Comparison of ENCODE assay signal across 1 cellular context in genomic region chr17:5486206-5487124, GRCh38.
TF ChIP-seq lines count a peak whose summit lies in the region.

TSS of gene MIS12 (plus strand) at chr17:5486566. CDS start at chr17:5488863, 2,297 bp downstream.

TF ChIP-seq in K562, 482 proteins besides CTCF, POLR2A, EP300 and RAD21 (continued from another document and continues in another):
- TF ChIP-seq ZNF407 (IDR thresholded peaks at IDR 0.05; ENCODE audit: low read depth) (peak; percentile 89), YY1 (IDR thresholded peaks at IDR 0.05; ENCODE audit: borderline replicate concordance in 1 of 3, control insufficient read depth in 1 of 3, extremely low read depth in 1 of 3, insufficient read depth in 3 of 3, insufficient read length in 1 of 3, insufficient replicate concordance in 2 of 3, low read depth in 1 of 3, low read length in 2 of 3) (peak in 1 of 3 experiments; percentile 52), NR2C1 (IDR thresholded peaks at IDR 0.05) (peak; percentile 83), NR2C1 (tag; IDR thresholded peaks at IDR 0.05) (peak; percentile 86), HDAC1 (IDR thresholded peaks at IDR 0.05) (peak in 1 of 2 experiments; percentile 52; a peak in 1 of 4 replicates), ZNF174 (CRISPR knock-in tag; IDR thresholded peaks at IDR 0.05) (no peak), POLR2B (IDR thresholded peaks at IDR 0.05; ENCODE audit: low read depth, partially characterized antibody) (peak; percentile 90), GABPB1 (CRISPR knock-in tag; IDR thresholded peaks at IDR 0.05) (peak; percentile 86), MLLT1 (IDR thresholded peaks at IDR 0.05) (no peak), ZNF143 (CRISPR knock-in tag; IDR thresholded peaks at IDR 0.05) (peak; percentile 79), MYBL2 (IDR thresholded peaks at IDR 0.05; ENCODE audit: low read depth) (0 out of 2 replicates have a peak, but pooled peaks have one; percentile 8), MYBL2 (CRISPR knock-in tag; IDR thresholded peaks at IDR 0.05; ENCODE audit: borderline replicate concordance) (no peak), ZBTB17 (CRISPR knock-in tag; IDR thresholded peaks at IDR 0.05) (peak; percentile 50; the same call in 1 of the 2 replicates), ARNT (IDR thresholded peaks at IDR 0.05) (peak in 1 of 2 experiments; percentile 55; a peak in 1 of 4 replicates), PPARD (CRISPR knock-in tag; IDR thresholded peaks at IDR 0.05) (no peak), TFE3 (CRISPR knock-in tag; IDR thresholded peaks at IDR 0.05) (no peak), TAF9B (IDR thresholded peaks at IDR 0.05; ENCODE audit: partially characterized antibody) (peak; percentile 69), JUN (IDR thresholded peaks at IDR 0.05; ENCODE audit: borderline replicate concordance, low read depth, low read length) (peak; percentile 23; the same call in 1 of the 2 replicates), JUN (CRISPR knock-in tag; IDR thresholded peaks at IDR 0.05; ENCODE audit: borderline replicate concordance) (peak; percentile 9; the same call in 1 of the 2 replicates), E2F3 (CRISPR knock-in tag; IDR thresholded peaks at IDR 0.05) (peak; percentile 79), GTF2F1 (IDR thresholded peaks at IDR 0.05; ENCODE audit: low read depth, low read length) (peak; percentile 74), ZBTB11 (CRISPR knock-in tag; IDR thresholded peaks at IDR 0.05) (peak; percentile 55 to 91 (median 71); a peak in 4 of 6 replicates), ZNF431 (CRISPR knock-in tag; IDR thresholded peaks at IDR 0.05) (peak; percentile 47; the same call in 1 of the 2 replicates), BRF1 (IDR thresholded peaks at IDR 0.05; ENCODE audit: borderline replicate concordance, extremely low read depth, insufficient read length) (no peak), EGR1 (conservative IDR thresholded peaks at IDR 0.05) (no peak), ZNF592 (IDR thresholded peaks at IDR 0.05) (peak; percentile 22; the same call in 1 of the 2 replicates), ZNF639 (CRISPR knock-in tag; conservative IDR thresholded peaks at IDR 0.05 in 1 of 2, IDR thresholded peaks at IDR 0.05 in 1 of 2) (peak in 1 of 2 experiments; percentile 71; a peak in 1 of 4 replicates), CTBP1 (IDR thresholded peaks at IDR 0.05; ENCODE audit: borderline replicate concordance) (0 out of 2 replicates have a peak, but pooled peaks have one; percentile 35), THRB (CRISPR knock-in tag; conservative IDR thresholded peaks at IDR 0.05) (no peak), JUNB (CRISPR knock-in tag; conservative IDR thresholded peaks at IDR 0.05) (no peak), MCM7 (IDR thresholded peaks at IDR 0.05) (no peak), WHSC1 (IDR thresholded peaks at IDR 0.05; ENCODE audit: low read length) (no peak), ZNF583 (CRISPR knock-in tag; IDR thresholded peaks at IDR 0.05) (no peak), ZNF121 (CRISPR knock-in tag; conservative IDR thresholded peaks at IDR 0.05) (no peak), RBM25 (IDR thresholded peaks at IDR 0.05; ENCODE audit: low read depth, low read length, severe bottlenecking) (peak; percentile 38), MCM2 (IDR thresholded peaks at IDR 0.05; ENCODE audit: low read depth) (no peak)
